Comparison of ENCODE assay signal across 8 cellular contexts in the genomic region with DNA sequence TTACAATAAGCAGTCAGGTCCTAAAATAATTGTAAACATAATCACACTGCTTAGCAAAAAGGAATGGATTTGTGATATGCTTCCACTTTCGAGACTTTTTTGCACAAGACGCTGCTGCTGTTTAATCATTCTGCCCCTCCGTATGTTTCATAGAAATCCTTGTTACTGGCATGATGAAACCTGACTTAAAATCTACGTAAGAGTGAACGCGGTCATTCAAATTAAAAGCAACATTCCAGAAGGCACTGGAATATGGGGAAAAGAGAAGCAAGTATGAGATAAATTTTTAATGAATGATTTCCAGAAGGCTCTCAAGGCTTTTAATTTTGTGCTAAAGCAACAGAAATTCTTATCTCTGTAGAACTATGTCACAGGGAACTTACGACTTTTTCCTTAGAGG. TPM values are rescaled to one million over a fixed set of nuclear protein-coding genes. Genes with fewer than 3 reads are reported as not detected.
DNase-seq lines count a peak whose midpoint lies in the region; ATAC-seq and TF ChIP-seq lines count a peak whose summit lies in the region.

No MANE protein-coding gene starts in this region.

- H3K4me1 ChIP-seq in mucosa of stomach (ENCODE audit: control insufficient read depth, insufficient read depth, low read length), result peaks cover 13% of the 10 kb centered on the region

- H3K9ac ChIP-seq in mucosa of stomach (ENCODE audit: low read length), result peak overlapping the region; percentile 79

- peaks cover 25% of the 10 kb centered on the region for H3K36me3 ChIP-seq in KOPT-K1 (ENCODE audit: insufficient read depth, low read length)
- H3K36me3 ChIP-seq in mucosa of stomach (ENCODE audit: control insufficient read depth, insufficient read depth, low read length), result no peaks in the 10 kb centered on the region

- DNase-seq in AG04450 (ENCODE audit: low read depth, low spot score) (no peak), cardiac fibroblast (ENCODE audit: low read depth in 2 of 2) (peak; percentile 52 to 59), NCI-H345 treated with DMSO at 0.1 percent for 48 hours (lab: John Stamatoyannopoulos, UW; ENCODE audit: unreplicated experiment) (no peak), NCI-H2227 treated with DMSO at 0.1 percent for 48 hours (lab: John Stamatoyannopoulos, UW) (no peak), occipital lobe (lab: John Stamatoyannopoulos, UW) (no peak)

- H3K9me3 ChIP-seq in AG04450 (ENCODE audit: control insufficient read depth, insufficient read depth, low read length) (no peaks in the 10 kb centered on the region; the same call in none of the 2 replicates), KOPT-K1 (ENCODE audit: insufficient read depth, low read length, poor library complexity, severe bottlenecking) (no peaks in the 10 kb centered on the region), mucosa of stomach (ENCODE audit: control insufficient read depth, low read length) (no peaks in the 10 kb centered on the region)

- peak overlapping the region; percentile 61 for H3K27ac ChIP-seq in AG04450 (ENCODE audit: low read depth, low read length)
- H3K27ac ChIP-seq in KOPT-K1 (ENCODE audit: low read depth, low read length, poor library complexity, severe bottlenecking), result peak overlapping the region; percentile 83

- no peak for TF ChIP-seq CTCF in AG04450 (IDR thresholded peaks at IDR 0.05; ENCODE audit: low read depth, low read length)
- no peak for TF ChIP-seq CTCF in cardiac fibroblast (IDR thresholded peaks at IDR 0.05; ENCODE audit: low read depth, low read length)

- ATAC-seq in GM21447 (IDR thresholded peaks at IDR 0.05; ENCODE audit: unreplicated experiment), result no peak

- H3K27me3 ChIP-seq in AG04450 (ENCODE audit: control insufficient read depth, insufficient read depth, low read length), result no peaks in the 10 kb centered on the region
- H3K27me3 ChIP-seq in mucosa of stomach (ENCODE audit: control insufficient read depth, insufficient read depth, low read length), result peaks cover 4% of the 10 kb centered on the region

- peak overlapping the region; percentile 80 for H3K4me3 ChIP-seq in AG04450 (ENCODE audit: low read depth, low read length)
- peak overlapping the region; percentile 69 to 82 for H3K4me3 ChIP-seq in cardiac fibroblast (replicated peaks in 1 of 2; ENCODE audit: low read depth in 2 of 2, low read length in 2 of 2)
- H3K4me3 ChIP-seq in mucosa of stomach (ENCODE audit: low read length), result peak overlapping the region; percentile 71

- POLR2A ChIA-PET in AG04450 (lab: Yijun Ruan, JAX), result no interaction called here

- CTCF ChIA-PET in AG04450 (lab: Charles Lee), result no interaction called here

RNA-seq across cellular contexts. Expression of a gene that starts 1.1 kb away (rescaled TPM):
- 248 and 254 TPM in 2 replicates for polyA plus RNA-seq in AG04450 (2011; rRNA removed)
- polyA minus RNA-seq in AG04450 (2011; rRNA and poly(A)+ RNA removed), result 315 and 364 TPM in 2 replicates
- 39.3 TPM for total RNA-seq in occipital lobe

RNA-seq across cellular contexts. Expression of a gene that starts 43.2 kb away (rescaled TPM):
- 20.8 and 28.9 TPM in 2 replicates for polyA plus RNA-seq in AG04450 (2011; rRNA removed)
- polyA minus RNA-seq in AG04450 (2011; rRNA and poly(A)+ RNA removed), result 5.9 and 11.4 TPM in 2 replicates
- 4.1 TPM for total RNA-seq in occipital lobe

RNA-seq across cellular contexts. Expression of a gene that starts 48.7 kb away (rescaled TPM):
- polyA plus RNA-seq in AG04450 (2011; rRNA removed), result 34.2 and 49.2 TPM in 2 replicates
- polyA minus RNA-seq in AG04450 (2011; rRNA and poly(A)+ RNA removed), result 17.4 and 32.9 TPM in 2 replicates
- total RNA-seq in occipital lobe, result 257 TPM

Comparison
In these comparisons a context has a peak if more than half of its experiments do, and no peak if none do; other contexts are left out.
1. DNase-seq: peak in cardiac fibroblast (2 of 2); none in AG04450 (single experiment), NCI-H345 treated with DMSO at 0.1 percent for 48 hours (single experiment), NCI-H2227 treated with DMSO at 0.1 percent for 48 hours (single experiment) and occipital lobe (single experiment).
2. Peak in every context shown above with its lines, with median percentiles within 50 percentile points of each other: H3K4me3 ChIP-seq.